ENCODE assay signal across 8 cellular contexts in genomic region chr17:15261063-15261817, GRCh38. TPM values are rescaled to one million over a fixed set of nuclear protein-coding genes. Genes with fewer than 3 reads are reported as not detected.
DNase-seq lines count a peak whose midpoint lies in the region; ATAC-seq and TF ChIP-seq lines count a peak whose summit lies in the region.

No MANE protein-coding gene starts in this region.

- H3K27me3 ChIP-seq in GM23338 (ENCODE audit: insufficient read depth) = peaks cover 89% of the 10 kb centered on the region
- peaks cover 84% of the 10 kb centered on the region for H3K27me3 ChIP-seq in ectodermal cell (ENCODE audit: control insufficient read depth, insufficient read depth, low read length, poor library complexity, severe bottlenecking)
- H3K27me3 ChIP-seq in lung (ENCODE audit: control insufficient read depth, insufficient read depth) = no peaks in the 10 kb centered on the region
- no peaks in the 10 kb centered on the region for H3K27me3 ChIP-seq in testis

- H3K27me3 Mint-ChIP-seq in GM23338 (ENCODE audit: insufficient read depth, low read depth, poor library complexity) = peaks cover 79% of the 10 kb centered on the region

- H3K36me3 ChIP-seq in GM23338 (ENCODE audit: insufficient read depth) = no peaks in the 10 kb centered on the region
- no peaks in the 10 kb centered on the region for H3K36me3 ChIP-seq in ectodermal cell (ENCODE audit: control insufficient read depth, insufficient read depth, low read length)
- H3K36me3 ChIP-seq in lung (ENCODE audit: control insufficient read depth in 2 of 2, insufficient read depth in 2 of 2, low read length in 2 of 2) = peaks cover 11 to 12% of the 10 kb centered on the region in 2 donors
- no peaks in the 10 kb centered on the region for H3K36me3 ChIP-seq in testis (ENCODE audit: low read depth, missing control alignments)

- H3K9me3 Mint-ChIP-seq in GM23338 = no peaks in the 10 kb centered on the region; the same call in 2 of the 3 replicates

- no peaks in the 10 kb centered on the region for H3K36me3 Mint-ChIP-seq in GM23338 (ENCODE audit: low read depth)

- no peaks in the 10 kb centered on the region for H4K20me1 ChIP-seq in GM23338 (replicated peaks; ENCODE audit: insufficient read depth)

- 0 out of 4 replicates have a peak, but pooled peaks of 1 of the 2 experiments have one; percentile 5 for TF ChIP-seq CTCF in GM23338 (conservative IDR thresholded peaks at IDR 0.05; ENCODE audit: low read depth in 2 of 2)
- no peak for TF ChIP-seq CTCF in lung (IDR thresholded peaks at IDR 0.05; ENCODE audit: control extremely low read depth, extremely low read depth)
- TF ChIP-seq CTCF in testis (IDR thresholded peaks at IDR 0.05) = peak in 1 of 3 experiments; percentile 3

- peak; percentile 77 for DNase-seq in GM23338 (ENCODE audit: low spot score)
- peak; percentile 75 for DNase-seq in RKO (ENCODE audit: low spot score)
- DNase-seq in lung (ENCODE audit: low spot score) = no peak
- peak; percentile 60 for DNase-seq in testis

- peak overlapping the region; percentile 76 for H3K4me3 ChIP-seq in GM23338
- peak overlapping the region; percentile 57 for H3K4me3 ChIP-seq in ectodermal cell (ENCODE audit: insufficient read depth, low read depth, low read length)
- H3K4me3 ChIP-seq in lung = peak overlapping the region; percentile 77
- H3K4me3 ChIP-seq in testis = peak overlapping the region; percentile 70 to 80

- no peaks in the 10 kb centered on the region for H3K79me2 ChIP-seq in GM23338 (replicated peaks; ENCODE audit: insufficient read depth)

- no peak overlapping the region for H3K27ac Mint-ChIP-seq in GM23338

- peaks cover 8% of the 10 kb centered on the region; the same call in 1 of the 2 replicates for H3F3A ChIP-seq in GM23338 (replicated peaks; ENCODE audit: low read depth)

- no peaks in the 10 kb centered on the region for H3K9me2 ChIP-seq in GM23338 (ENCODE audit: insufficient read depth)

- H3K27ac ChIP-seq in GM23338 (ENCODE audit: low read depth) = no peak overlapping the region
- no peak overlapping the region for H3K27ac ChIP-seq in ectodermal cell (ENCODE audit: insufficient read depth, low read depth, low read length, poor library complexity, severe bottlenecking)
- H3K27ac ChIP-seq in lung (ENCODE audit: low read depth in 1 of 2, low read length in 1 of 2) = peak overlapping the region; percentile 87
- peak overlapping the region; percentile 88 to 93 for H3K27ac ChIP-seq in testis

- peak overlapping the region; percentile 86 for H3K4me3 Mint-ChIP-seq in GM23338

- intact Hi-C loops in testis (cut with DNase I; ENCODE audit: low total_unique reads) = no loop called here

- no peak for TF ChIP-seq POLR2A in testis (IDR thresholded peaks at IDR 0.05)

- H3K9me3 ChIP-seq in ectodermal cell (ENCODE audit: control insufficient read depth, low read length) (no peaks in the 10 kb centered on the region), lung (ENCODE audit: control insufficient read depth in 2 of 2, insufficient read depth in 1 of 2, low read length in 1 of 2) (no peaks in the 10 kb centered on the region), testis (no peaks in the 10 kb centered on the region)

- peak overlapping the region; percentile 80 for H3K4me2 ChIP-seq in GM23338

- 2 to 3% methylated on average over 40 of the region's 40 CpGs for WGBS in ectodermal cell, 2 experiments
- WGBS in lung, 2 donors = 3 to 4% methylated on average over 40 of the region's 40 CpGs
- 1% methylated on average over 24 to 40 of the region's 40 CpGs for WGBS in testis, 2 donors

- peak overlapping the region; percentile 99 for H2AFZ ChIP-seq in GM23338

- H3K4me1 Mint-ChIP-seq in GM23338 = peaks cover 19% of the 10 kb centered on the region; the same call in 2 of the 3 replicates

- H3K4me1 ChIP-seq in GM23338 (ENCODE audit: insufficient read depth) (peaks cover 16% of the 10 kb centered on the region; the same call in 1 of the 2 replicates), ectodermal cell (ENCODE audit: control insufficient read depth, insufficient read depth, low read length) (peaks cover 15% of the 10 kb centered on the region), lung (ENCODE audit: control insufficient read depth in 2 of 2, insufficient read depth in 2 of 2, low read length in 2 of 2) (peaks cover 9 to 11% of the 10 kb centered on the region in 2 donors), testis (peaks cover 34% of the 10 kb centered on the region)

- ATAC-seq in GM23338 (peak; percentile 61), lung (ENCODE audit: insufficient read depth, low FRiP score) (no peak), GM18868 (IDR thresholded peaks at IDR 0.05; ENCODE audit: unreplicated experiment) (no peak), HG02840 (IDR thresholded peaks at IDR 0.05; ENCODE audit: low FRiP score, unreplicated experiment) (no peak), HG03457 (IDR thresholded peaks at IDR 0.05; ENCODE audit: unreplicated experiment) (no peak)

TF ChIP-seq in GM23338, 12 proteins besides CTCF, POLR2A, EP300 and RAD21:
- TF ChIP-seq EZH2 (IDR thresholded peaks at IDR 0.05; ENCODE audit: low read depth, unreplicated experiment) (peak; percentile 44), NANOG (IDR thresholded peaks at IDR 0.05; ENCODE audit: borderline replicate concordance) (no peak)
TF ChIP-seq in GM23338: peak in this region for 1.

RNA-seq across cellular contexts. Expression of gene PMP22, which starts 3.9 kb away (rescaled TPM):
- 1.6 and 2.2 TPM in 2 replicates for total RNA-seq in GM23338 (2014; rRNA removed; shearing (Covaris generic))
- 0.94 and 1.2 TPM in 2 replicates for polyA plus RNA-seq in GM23338 (2016; fragmentation: Nextera tagmentation; extraction: Ambion mirVana)
- 17.2 TPM for polyA plus RNA-seq in ectodermal cell (2013, experiment 1 of 4)
- 13.1 TPM for polyA plus RNA-seq in ectodermal cell (2013, experiment 2 of 4)
- 13.3 TPM for polyA plus RNA-seq in ectodermal cell (2013, experiment 3 of 4)
- polyA plus RNA-seq in ectodermal cell (2013, experiment 4 of 4) = 16.2 TPM
- total RNA-seq in lung = 100 to 1,000 TPM; 113 to 163 TPM
- polyA plus RNA-seq in lung = 100 to 1,000 TPM in 1 of 2 donors, 10 to 100 TPM in 1; 78.1 to 168 TPM
- total RNA-seq in testis = 10 to 100 TPM; 31.1 to 49.2 TPM
- polyA plus RNA-seq in testis (ENCODE audit: insufficient read depth, low read depth, low replicate concordance) = 70.0 TPM

Comparison
In these comparisons a context has a peak if more than half of its experiments do, and no peak if none do; other contexts are left out.
1. H3K27ac ChIP-seq: peak in lung (2 of 2) and testis (2 of 2); none in GM23338 (single experiment) and ectodermal cell (single experiment).
2. RNA of gene PMP22, which starts 3.9 kb away (total RNA-seq): 113 to 163 TPM in lung and 31.1 to 49.2 TPM in testis; 1.6 to 2.2 TPM in GM23338; every median in the first group is over 10 times any median in the second.
3. Peak in every context shown above with its lines, with median percentiles within 50 percentile points of each other: H3K4me3 ChIP-seq.